28 cellular contexts compared by ENCODE assay signal in the genomic region with DNA sequence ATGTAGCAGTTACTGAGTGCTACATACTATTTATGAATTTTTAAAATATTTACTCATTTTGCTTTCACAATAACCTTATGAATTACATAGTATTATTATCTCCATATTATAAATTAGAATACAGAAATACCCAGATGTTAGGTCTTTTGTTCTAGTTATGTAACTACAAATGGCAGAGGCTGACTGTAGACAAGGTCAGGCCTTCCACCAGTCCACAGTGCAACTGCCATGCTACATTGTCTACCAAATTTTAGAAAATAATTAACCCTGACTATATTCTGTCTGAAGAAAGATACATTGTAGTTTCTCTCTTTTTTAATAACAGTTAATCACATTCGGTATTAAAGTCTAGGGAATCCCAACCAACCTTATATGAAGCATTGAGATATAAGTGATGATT.
"Had no signal": no experiment of that assay in that cellular context is flagged by ENCODE, and none has a peak within 500 bp of the region (broad histone marks: within the 10 kb centered on the region; RNA-seq: fewer than 3 reads in every experiment).

No MANE protein-coding gene starts in this region.

- H3K36me3 ChIP-seq: colonic mucosa, esophagus muscularis mucosa, esophagus squamous epithelium, gastrocnemius medialis, gastroesophageal sphincter, heart left ventricle, heart right ventricle had no signal

- H3K4me3 ChIP-seq: colonic mucosa, coronary artery, dorsolateral prefrontal cortex, esophagus muscularis mucosa, esophagus squamous epithelium, gastrocnemius medialis, gastroesophageal sphincter, heart left ventricle, heart right ventricle had no signal

- H3K27me3 ChIP-seq: colonic mucosa, esophagus muscularis mucosa, esophagus squamous epithelium, foreskin keratinocyte, gastrocnemius medialis, gastroesophageal sphincter, heart right ventricle had no signal

- H3K4me1 ChIP-seq: colonic mucosa, esophagus muscularis mucosa, esophagus squamous epithelium, gastrocnemius medialis, gastroesophageal sphincter, heart left ventricle, heart right ventricle had no signal

- FAIRE-seq: colon, endometrium, endothelial cell of umbilical vein, frontal cortex had no signal

- H3K9me3 ChIP-seq: colonic mucosa, esophagus muscularis mucosa, esophagus squamous epithelium, gastrocnemius medialis, gastroesophageal sphincter, heart left ventricle, heart right ventricle had no signal

- DNase-seq: colonic mucosa; cortex of kidney; dermis blood vessel endothelial cell; dorsolateral prefrontal cortex; effector CD4-positive, alpha-beta T cell; effector CD8-positive, alpha-beta T cell; effector memory CD4-positive, alpha-beta T cell; effector memory CD8-positive, alpha-beta T cell; endodermal cell; erythroblast; esophagus squamous epithelium; foreskin fibroblast; foreskin keratinocyte; foreskin melanocyte; gastrocnemius medialis; glutamatergic neuron; head of caudate nucleus; heart left ventricle; heart right ventricle had no signal

- ATAC-seq: effector memory CD8-positive, alpha-beta T cell; esophagus mucosa; foreskin keratinocyte; gastrocnemius medialis; gastroesophageal sphincter; heart left ventricle; heart right ventricle had no signal

- H3K27ac ChIP-seq: colonic mucosa, coronary artery, dorsolateral prefrontal cortex, epithelial cell of prostate, esophagus muscularis mucosa, esophagus squamous epithelium, foreskin keratinocyte, gastrocnemius medialis, gastroesophageal sphincter, heart left ventricle, heart right ventricle had no signal
